Comparison of ENCODE assay signal across 20 cellular contexts in the genomic region with DNA sequence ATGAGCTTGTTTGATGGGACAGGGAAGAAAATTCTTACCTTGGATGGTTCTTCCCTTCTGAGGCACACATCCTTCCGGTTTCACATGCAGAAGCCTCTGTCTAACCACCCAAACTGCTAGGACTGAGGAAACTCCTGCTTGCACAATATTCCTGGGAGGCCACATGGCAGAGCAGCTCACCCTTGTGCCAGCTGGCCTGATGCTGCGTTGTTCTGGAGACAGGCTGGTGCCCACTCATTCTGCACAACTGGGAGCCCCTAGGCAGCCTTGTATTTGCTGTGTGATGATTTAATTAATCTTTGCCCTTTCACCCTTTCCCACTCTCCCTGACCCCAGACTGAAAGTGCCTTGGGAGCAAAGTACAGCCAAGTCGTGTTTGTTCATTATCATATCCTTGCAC.
DNase-seq lines count a peak whose midpoint lies in the region; ATAC-seq lines count a peak whose summit lies in the region.
"Had no signal": no experiment of that assay in that cellular context is flagged by ENCODE, and none has a peak within 500 bp of the region (broad histone marks: within the 10 kb centered on the region; RNA-seq: fewer than 3 reads in every experiment).

No MANE protein-coding gene starts in this region.

- H3K27ac ChIP-seq in right cardiac atrium (ENCODE audit: low read length) = no peak overlapping the region
- H3K27ac ChIP-seq: prostate gland, uterus had no signal

- ATAC-seq in Right ventricle myocardium superior (ENCODE audit: poor library complexity) (peak; percentile 51), right cardiac atrium (peak; percentile 39 to 61), HG02798 (IDR thresholded peaks at IDR 0.05; ENCODE audit: poor library complexity, unreplicated experiment) (no peak), HG03460 (IDR thresholded peaks at IDR 0.05; ENCODE audit: unreplicated experiment) (no peak)
- ATAC-seq: CD8-positive, alpha-beta T cell; SK-N-SH treated with all-trans-retinoic acid at 6 μM for 48 hours had no signal

- no peaks in the 10 kb centered on the region for H3K4me1 ChIP-seq in right cardiac atrium (ENCODE audit: control insufficient read depth, insufficient read depth, low read length)
- H3K4me1 ChIP-seq: prostate gland, uterus had no signal

- no peaks in the 10 kb centered on the region for H3K27me3 ChIP-seq in right cardiac atrium (ENCODE audit: control insufficient read depth, insufficient read depth)
- H3K27me3 ChIP-seq: uterus had no signal

- intact Hi-C loops in Right ventricle myocardium superior (cut with DNase I) = no loop called here
- intact Hi-C loops in cardiac septum (cut with DNase I) = no loop called here
- intact Hi-C loops in right cardiac atrium (cut with DNase I) = no loop called here

- H3K9me3 ChIP-seq in right cardiac atrium (ENCODE audit: control insufficient read depth, low read length) = no peaks in the 10 kb centered on the region
- H3K9me3 ChIP-seq: prostate gland, uterus had no signal

- H3K4me3 ChIP-seq in right cardiac atrium (ENCODE audit: low read length) = no peak overlapping the region
- H3K4me3 ChIP-seq: prostate gland, uterus had no signal

- peak; percentile 49 for DNase-seq in Right ventricle myocardium superior
- DNase-seq in cardiac septum (ENCODE audit: low spot score) = no peak
- peak; percentile 27 to 42 for DNase-seq in NOMO-1 (lab: John Stamatoyannopoulos, UW; ENCODE audit: unreplicated experiment in 2 of 2)
- no peak for DNase-seq in right cardiac atrium
- no peak for DNase-seq in GDM1 (lab: John Stamatoyannopoulos, UW)
- DNase-seq in kidney glomerular epithelial cell (lab: John Stamatoyannopoulos, UW) = no peak
- DNase-seq: activated CD4-positive, alpha-beta T cell treated with anti-CD3 and anti-CD28 coated beads, Interleukin-2, amount 10 ng/mL, durations not matched to agents 7 days and 5 days; CD8-positive, alpha-beta T cell; dermis blood vessel endothelial cell; DND-41; foreskin melanocyte; Karpas-422; midbrain; NCI-H146; stimulated activated CD4-positive, alpha-beta T cell treated with anti-CD3 and anti-CD28 coated beads, Interleukin-4, amount 100 ng/mL, for 4 hours; uterus had no signal

- WGBS in right cardiac atrium = 70% methylated on average over 3 of the region's 3 CpGs

Comparison
In these comparisons a context has a peak if more than half of its experiments do, and no peak if none do; other contexts are left out.
1. DNase-seq: peak in Right ventricle myocardium superior (single experiment) and NOMO-1 (2 of 2); none in cardiac septum (single experiment), right cardiac atrium (0 of 3), GDM1 (single experiment) and kidney glomerular epithelial cell (single experiment).
2. ATAC-seq: peak in Right ventricle myocardium superior (single experiment) and right cardiac atrium (2 of 2); none in HG02798 (single experiment) and HG03460 (single experiment).